In genomic region chr5:96388186-96388585, GRCh38 we compare ENCODE assay signal across 33 cellular contexts. TPM values are rescaled to one million over a fixed set of nuclear protein-coding genes. Genes with fewer than 3 reads are reported as not detected.
DNase-seq lines count a peak whose midpoint lies in the region; ATAC-seq, FAIRE-seq and TF ChIP-seq lines count a peak whose summit lies in the region.
"Had no signal": no experiment of that assay in that cellular context is flagged by ENCODE, and none has a peak within 500 bp of the region (broad histone marks: within the 10 kb centered on the region; RNA-seq: fewer than 3 reads in every experiment).

No MANE protein-coding gene starts in this region.

- H3K36me3 ChIP-seq in breast epithelium = no peaks in the 10 kb centered on the region
- H3K36me3 ChIP-seq: esophagus squamous epithelium, heart left ventricle, prostate gland, sigmoid colon, SJSA1, tibial artery had no signal

- no peak overlapping the region for H3K27ac ChIP-seq in breast epithelium
- H3K27ac ChIP-seq: coronary artery, esophagus squamous epithelium, heart left ventricle, prostate gland, sigmoid colon, SJSA1, tibial artery had no signal

- H3K4me1 Mint-ChIP-seq in MCF 10A (ENCODE audit: insufficient read depth, unreplicated experiment) (peaks cover 30% of the 10 kb centered on the region), glutamatergic neuron (ENCODE audit: low read depth, unreplicated experiment) (no peaks in the 10 kb centered on the region)
- H3K4me1 Mint-ChIP-seq: activated naive CD8-positive, alpha-beta T cell treated with anti-CD3 and anti-CD28 coated beads, Interleukin-2, amount 10 ng/mL, durations not matched to agents 7 days and 5 days; memory B cell; stimulated activated naive CD8-positive, alpha-beta T cell treated with anti-CD3 and anti-CD28 coated beads, Interleukin-15, amount 100 ng/mL, for 72 hours had no signal

- H3K27ac Mint-ChIP-seq in MCF 10A (ENCODE audit: low read depth, unreplicated experiment) = no peak overlapping the region
- H3K27ac Mint-ChIP-seq in glutamatergic neuron (ENCODE audit: unreplicated experiment) = no peak overlapping the region
- H3K27ac Mint-ChIP-seq: activated CD4-positive, alpha-beta memory T cell treated with anti-CD3 and anti-CD28 coated beads for 36 hours; activated naive CD8-positive, alpha-beta T cell treated with anti-CD3 and anti-CD28 coated beads, Interleukin-2, amount 10 ng/mL, durations not matched to agents 7 days and 5 days; memory B cell; stimulated activated naive CD8-positive, alpha-beta T cell treated with anti-CD3 and anti-CD28 coated beads, Interleukin-15, amount 100 ng/mL, for 72 hours had no signal

- H3K36me3 Mint-ChIP-seq in MCF 10A (ENCODE audit: insufficient read depth, unreplicated experiment) (no peaks in the 10 kb centered on the region), glutamatergic neuron (ENCODE audit: unreplicated experiment) (no peaks in the 10 kb centered on the region)
- H3K36me3 Mint-ChIP-seq: activated CD4-positive, alpha-beta memory T cell treated with anti-CD3 and anti-CD28 coated beads for 36 hours; activated naive CD8-positive, alpha-beta T cell treated with anti-CD3 and anti-CD28 coated beads, Interleukin-2, amount 10 ng/mL, durations not matched to agents 7 days and 5 days; memory B cell had no signal

- no peak overlapping the region for H3K4me3 Mint-ChIP-seq in MCF 10A (ENCODE audit: unreplicated experiment)
- H3K4me3 Mint-ChIP-seq in glutamatergic neuron (ENCODE audit: unreplicated experiment) = no peak overlapping the region
- H3K4me3 Mint-ChIP-seq: activated CD4-positive, alpha-beta memory T cell treated with anti-CD3 and anti-CD28 coated beads for 36 hours; activated naive CD8-positive, alpha-beta T cell treated with anti-CD3 and anti-CD28 coated beads, Interleukin-2, amount 10 ng/mL, durations not matched to agents 7 days and 5 days; memory B cell; stimulated activated naive CD8-positive, alpha-beta T cell treated with anti-CD3 and anti-CD28 coated beads, Interleukin-15, amount 100 ng/mL, for 72 hours had no signal

- H3K27me3 ChIP-seq in breast epithelium = no peaks in the 10 kb centered on the region
- H3K27me3 ChIP-seq: esophagus squamous epithelium, heart left ventricle, sigmoid colon, tibial artery had no signal

- CTCF ChIA-PET in MCF 10A (lab: Yijun Ruan, JAX) = interaction anchor here (0.9 kb wide), 1 partner anchor 118 kb away, joined by 3 read pairs; no protein-coding TSS in a partner anchor

- H3K9me3 Mint-ChIP-seq in MCF 10A (ENCODE audit: unreplicated experiment) (no peaks in the 10 kb centered on the region), glutamatergic neuron (ENCODE audit: unreplicated experiment) (no peaks in the 10 kb centered on the region)
- H3K9me3 Mint-ChIP-seq: activated CD4-positive, alpha-beta memory T cell treated with anti-CD3 and anti-CD28 coated beads for 36 hours; activated naive CD8-positive, alpha-beta T cell treated with anti-CD3 and anti-CD28 coated beads, Interleukin-2, amount 10 ng/mL, durations not matched to agents 7 days and 5 days; memory B cell; stimulated activated naive CD8-positive, alpha-beta T cell treated with anti-CD3 and anti-CD28 coated beads, Interleukin-15, amount 100 ng/mL, for 72 hours had no signal

- no peak for FAIRE-seq in urothelium cell line (lab: Jason Lieb, UNC)
- FAIRE-seq: A549, bronchial epithelial cell, GM12892, RCC 7860, TTC549 had no signal

- intact Hi-C loops in MCF 10A (cut with micrococcal nuclease) = no loop called here
- intact Hi-C loops in breast epithelium (cut with DNase I; ENCODE audit: low total_unique reads) = no loop called here

- H3K4me3 ChIP-seq in breast epithelium (no peak overlapping the region), fibroblast of mammary gland (ENCODE audit: control insufficient read depth, low read depth, low read length) (no peak overlapping the region)
- H3K4me3 ChIP-seq: A549, coronary artery, esophagus squamous epithelium, heart left ventricle, prostate gland, sigmoid colon, SJSA1, tibial artery had no signal

- no peaks in the 10 kb centered on the region for H3K9me3 ChIP-seq in breast epithelium
- H3K9me3 ChIP-seq: A549, esophagus squamous epithelium, heart left ventricle, prostate gland, sigmoid colon, SJSA1, tibial artery had no signal

- BruUV-seq in MCF 10A (replicated peaks; lab: Mats Ljungman, UMichigan) = no TSS peak

- H3K27me3 Mint-ChIP-seq in MCF 10A (ENCODE audit: insufficient read depth, unreplicated experiment) (no peaks in the 10 kb centered on the region), glutamatergic neuron (ENCODE audit: unreplicated experiment) (no peaks in the 10 kb centered on the region)

- no peak for TF ChIP-seq POLR2A in breast epithelium (IDR thresholded peaks at IDR 0.05)

- no peaks in the 10 kb centered on the region for H3K4me1 ChIP-seq in breast epithelium
- H3K4me1 ChIP-seq: esophagus squamous epithelium, prostate gland had no signal

- DNase-seq in MCF 10A (ENCODE audit: unreplicated experiment) (peak; percentile 69), breast epithelium (ENCODE audit: low spot score in 2 of 2) (no peak), fibroblast of mammary gland (ENCODE audit: low read depth) (peak; percentile 84), COR-L47 (lab: John Stamatoyannopoulos, UW) (no peak), urothelium cell line (ENCODE audit: low spot score) (no peak), glutamatergic neuron (no peak)
- no peak for DNase-seq in effector CD8-positive, alpha-beta T cell (lab: John Stamatoyannopoulos, UW)
- DNase-seq: activated CD4-positive, alpha-beta memory T cell treated with anti-CD3 and anti-CD28 coated beads for 36 hours; activated CD8-positive, alpha-beta memory T cell treated with anti-CD3 and anti-CD28 coated beads, Interleukin-2, amount 50 U/mL, for 48 hours; activated effector memory CD4-positive, alpha-beta T cell treated with anti-CD3 and anti-CD28 coated beads, Interleukin-2, amount 50 U/mL, for 16 hours; activated naive CD8-positive, alpha-beta T cell treated with anti-CD3 and anti-CD28 coated beads, Interleukin-2, amount 10 ng/mL, durations not matched to agents 7 days and 5 days; DND-41; esophagus squamous epithelium; heart left ventricle; KG1; left cardiac atrium; NCI-H1436 treated with DMSO at 0.1 percent for 48 hours; sigmoid colon; stimulated activated naive CD8-positive, alpha-beta T cell treated with anti-CD3 and anti-CD28 coated beads, Interleukin-15, amount 100 ng/mL, for 72 hours; tibial artery had no signal

- peak; percentile 67; the same call in 2 of the 3 replicates for ATAC-seq in SK-N-SH treated with all-trans-retinoic acid at 6 μM for 48 hours
- ATAC-seq: A549; activated CD4-positive, CD25-positive, alpha-beta regulatory T cell treated with anti-CD3 and anti-CD28 coated beads, Interleukin-2, amount 50 U/mL, for 24 hours; heart left ventricle; left cardiac atrium; stimulated activated naive CD8-positive, alpha-beta T cell treated with anti-CD3 and anti-CD28 coated beads, Interleukin-15, amount 100 ng/mL, for 72 hours had no signal

- TF ChIP-seq CTCF in MCF 10A (IDR thresholded peaks at IDR 0.05; ENCODE audit: unreplicated experiment) (no peak), breast epithelium (IDR thresholded peaks at IDR 0.05) (no peak), fibroblast of mammary gland (conservative IDR thresholded peaks at IDR 0.05; ENCODE audit: control insufficient read depth, insufficient read depth, low read depth, low read length) (no peak), glutamatergic neuron (IDR thresholded peaks at IDR 0.05; ENCODE audit: partially characterized antibody, unreplicated experiment) (no peak)

- POLR2A ChIA-PET in MCF 10A (lab: Yijun Ruan, JAX) = interaction anchor here (0.6 to 2.8 kb wide), 3 partner anchors 9 to 439 kb away, joined by 3 to 15 read pairs (median 4); no protein-coding TSS in a partner anchor

TF ChIP-seq in SK-N-SH treated with all-trans-retinoic acid at 6 μM for 48 hours, 23 proteins besides CTCF, POLR2A, EP300 and RAD21:
- TF ChIP-seq GLIS3 (CRISPR knock-in tag; IDR thresholded peaks at IDR 0.05) (no peak), TCF4 (CRISPR knock-in tag; IDR thresholded peaks at IDR 0.05; ENCODE audit: borderline replicate concordance) (peak; percentile 45; the same call in 1 of the 2 replicates)

RNA-seq across cellular contexts. Expression of gene PCSK1, which starts 44.9 kb away (rescaled TPM):
- total RNA-seq in MCF 10A (2022) (2.8 and 4.4 TPM in 2 replicates), breast epithelium (1 to 10 TPM in 2 of 3 donors, under 1 TPM in 1; 0.59 to 5.6 (median 2.4) TPM), glutamatergic neuron (ENCODE audit: unreplicated experiment) (11.6 TPM)
- total RNA-seq: activated CD4-positive, alpha-beta memory T cell treated with anti-CD3 and anti-CD28 coated beads for 36 hours; activated naive CD8-positive, alpha-beta T cell treated with anti-CD3 and anti-CD28 coated beads, Interleukin-2, amount 10 ng/mL, durations not matched to agents 7 days and 5 days; HT-29; SJSA1; T-helper 1 cell treated with Interleukin-12 subunit alpha and Interleukin-12 subunit beta and Interleukin-4 antibody, amounts not matched to agents 30 ng/mL and 1 ng/mL, for 36 hours had no signal

Comparison
In these comparisons a context has a peak if more than half of its experiments do, and no peak if none do; other contexts are left out.
1. DNase-seq: peak in MCF 10A (single experiment) and fibroblast of mammary gland (single experiment); none in breast epithelium (0 of 2), COR-L47 (single experiment), effector CD8-positive, alpha-beta T cell (single experiment), urothelium cell line (single experiment) and glutamatergic neuron (single experiment).